Comparison of ENCODE assay signal across 1 cellular context in genomic region chr19:47697863-47698609, GRCh38.
A peak's percentile ranks its signal among the peaks of the same experiment; 100 is the strongest.
TF ChIP-seq lines count a peak whose summit lies in the region.

No MANE protein-coding gene starts in this region.

TF ChIP-seq in HepG2, 621 proteins besides CTCF, POLR2A, EP300 and RAD21 (continued from another document and continues in another):
- peak; percentile 40 for TF ChIP-seq ZNF687 (CRISPR knock-in tag; IDR thresholded peaks at IDR 0.05)
- TF ChIP-seq ZNF607 (CRISPR knock-in tag; IDR thresholded peaks at IDR 0.05; ENCODE audit: borderline replicate concordance), result peak; percentile 42; the same call in 1 of the 2 replicates
- no peak for TF ChIP-seq ISX (CRISPR knock-in tag; conservative IDR thresholded peaks at IDR 0.05)
- no peak for TF ChIP-seq MXD4 (CRISPR knock-in tag; IDR thresholded peaks at IDR 0.05)
- no peak for TF ChIP-seq ZBTB7B (CRISPR knock-in tag; IDR thresholded peaks at IDR 0.05)
- TF ChIP-seq HMG20A (CRISPR knock-in tag; IDR thresholded peaks at IDR 0.05; ENCODE audit: borderline replicate concordance), result no peak
- TF ChIP-seq CBFB (CRISPR knock-in tag; IDR thresholded peaks at IDR 0.05), result no peak
- no peak for TF ChIP-seq FUBP1 (CRISPR knock-in tag; IDR thresholded peaks at IDR 0.05; ENCODE audit: borderline replicate concordance)
- TF ChIP-seq PCBP1 (IDR thresholded peaks at IDR 0.05; ENCODE audit: borderline replicate concordance, low read depth, low read length), result no peak
- no peak for TF ChIP-seq NFE2 (CRISPR knock-in tag; IDR thresholded peaks at IDR 0.05)
- no peak for TF ChIP-seq RERE (CRISPR knock-in tag; IDR thresholded peaks at IDR 0.05; ENCODE audit: low read depth)
- no peak for TF ChIP-seq ZNF253 (CRISPR knock-in tag; IDR thresholded peaks at IDR 0.05; ENCODE audit: borderline replicate concordance)
- no peak for TF ChIP-seq SYNCRIP (IDR thresholded peaks at IDR 0.05; ENCODE audit: insufficient read depth, low read depth, low read length)
- TF ChIP-seq ARID5B (CRISPR knock-in tag; IDR thresholded peaks at IDR 0.05), result no peak
- no peak for TF ChIP-seq PRDM15 (CRISPR knock-in tag; IDR thresholded peaks at IDR 0.05)
- no peak for TF ChIP-seq ELF1 (CRISPR knock-in tag; IDR thresholded peaks at IDR 0.05)
- no peak for TF ChIP-seq FOXK2 (IDR thresholded peaks at IDR 0.05)
- TF ChIP-seq ATF7 (IDR thresholded peaks at IDR 0.05), result no peak
- TF ChIP-seq ATF7 (CRISPR knock-in tag; IDR thresholded peaks at IDR 0.05), result no peak
- no peak for TF ChIP-seq TRIM22 (IDR thresholded peaks at IDR 0.05)
- peak; percentile 27; the same call in 1 of the 2 replicates for TF ChIP-seq ZNF280B (CRISPR knock-in tag; IDR thresholded peaks at IDR 0.05; ENCODE audit: borderline replicate concordance)
- no peak for TF ChIP-seq KLF9 (CRISPR knock-in tag; IDR thresholded peaks at IDR 0.05; ENCODE audit: low read depth)
- TF ChIP-seq U2AF1 (optimal IDR thresholded peaks at IDR 0.05; ENCODE audit: low read depth, low read length), result peak; percentile 53
- peak; percentile 26; the same call in 1 of the 2 replicates for TF ChIP-seq FOXA3 (CRISPR knock-in tag; IDR thresholded peaks at IDR 0.05)
- TF ChIP-seq NBN (conservative IDR thresholded peaks at IDR 0.05), result no peak
- TF ChIP-seq ZNF34 (CRISPR knock-in tag; IDR thresholded peaks at IDR 0.05; ENCODE audit: borderline replicate concordance), result no peak
- no peak for TF ChIP-seq FOXJ3 (CRISPR knock-in tag; IDR thresholded peaks at IDR 0.05; ENCODE audit: borderline replicate concordance)
- TF ChIP-seq ZNF20 (CRISPR knock-in tag; IDR thresholded peaks at IDR 0.05), result no peak
- peak; percentile 24; the same call in 1 of the 2 replicates for TF ChIP-seq ZNF225 (CRISPR knock-in tag; IDR thresholded peaks at IDR 0.05)
- no peak for TF ChIP-seq STAT5B (CRISPR knock-in tag; IDR thresholded peaks at IDR 0.05)
- peak; percentile 39; the same call in 1 of the 2 replicates for TF ChIP-seq ZBTB21 (CRISPR knock-in tag; IDR thresholded peaks at IDR 0.05)
- TF ChIP-seq RNF2 (conservative IDR thresholded peaks at IDR 0.05; ENCODE audit: low read depth), result no peak
- TF ChIP-seq BORCS8-MEF2B (CRISPR knock-in tag; IDR thresholded peaks at IDR 0.05), result peak; percentile 30; the same call in 1 of the 2 replicates
- TF ChIP-seq KDM1A (CRISPR knock-in tag; IDR thresholded peaks at IDR 0.05), result peak; percentile 8; the same call in 1 of the 2 replicates
- TF ChIP-seq PHF8 (CRISPR knock-in tag; IDR thresholded peaks at IDR 0.05), result 0 out of 2 replicates have a peak, but pooled peaks have one; percentile 14
- no peak for TF ChIP-seq ZNF570 (CRISPR knock-in tag; IDR thresholded peaks at IDR 0.05; ENCODE audit: borderline replicate concordance)
- no peak for TF ChIP-seq ZNF672 (CRISPR knock-in tag; IDR thresholded peaks at IDR 0.05)
- no peak for TF ChIP-seq CHD4 (IDR thresholded peaks at IDR 0.05; ENCODE audit: borderline replicate concordance, low read length)
